Comparison of ENCODE assay signal across 11 cellular contexts in the genomic region with DNA sequence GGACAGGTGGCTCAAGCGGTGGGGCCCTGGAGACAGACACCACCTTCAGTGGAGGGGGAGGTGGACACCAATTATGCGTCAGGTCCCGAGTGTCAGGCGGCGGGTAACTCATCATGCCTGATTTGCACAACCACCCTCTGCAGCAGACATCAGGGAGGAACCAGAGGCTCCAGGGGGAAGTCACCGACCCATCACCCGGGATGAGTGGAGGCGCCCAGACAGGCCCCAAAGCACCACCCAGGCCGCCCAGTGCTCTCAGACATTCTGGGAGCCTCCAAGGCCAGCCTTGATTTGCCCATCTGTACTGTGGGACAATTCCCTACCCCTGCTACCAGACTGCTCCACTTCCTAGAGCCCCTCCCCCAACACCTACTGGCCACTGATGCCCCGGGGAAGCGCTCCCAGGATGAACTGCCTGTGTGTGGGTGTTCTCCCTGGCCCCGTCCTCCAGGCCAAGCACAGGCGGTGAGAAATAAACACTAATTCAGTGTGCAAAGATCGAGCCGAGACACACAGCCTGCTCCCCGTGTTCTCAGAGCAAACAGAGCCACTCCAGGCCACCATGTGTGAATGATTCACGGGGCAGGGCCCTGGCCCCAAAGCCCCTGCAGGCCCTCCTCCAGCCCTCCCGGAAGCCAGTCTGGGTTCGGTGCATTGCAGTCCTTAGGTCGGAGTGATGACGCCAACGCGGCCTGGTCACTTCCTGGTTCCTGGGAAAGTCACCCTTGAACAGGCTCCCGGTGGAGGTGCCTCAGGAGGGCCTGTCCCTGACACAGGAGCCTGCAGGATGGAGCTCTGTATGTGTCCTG.
DNase-seq lines count a peak whose midpoint lies in the region; ATAC-seq, FAIRE-seq and TF ChIP-seq lines count a peak whose summit lies in the region.
"Had no signal": no experiment of that assay in that cellular context is flagged by ENCODE, and none has a peak within 500 bp of the region (broad histone marks: within the 10 kb centered on the region; RNA-seq: fewer than 3 reads in every experiment).

No MANE protein-coding gene starts in this region.

- H3K4me1 Mint-ChIP-seq in endodermal cell = peaks cover 16% of the 10 kb centered on the region

- peak in 1 of 2 experiments; percentile 76; a peak in 2 of 4 replicates for TF ChIP-seq EP300 in HepG2 (IDR thresholded peaks at IDR 0.05; ENCODE audit: low read depth in 2 of 2, low read length in 2 of 2)
- peak; percentile 51 for TF ChIP-seq EP300 in HepG2 (CRISPR knock-in tag; IDR thresholded peaks at IDR 0.05; ENCODE audit: borderline replicate concordance)
- TF ChIP-seq EP300 in stomach (IDR thresholded peaks at IDR 0.05) = no peak

- POLR2A ChIA-PET in HepG2 (lab: Yijun Ruan, JAX) = interaction anchor here (0.8 to 2.5 kb wide), 9 partner anchors 9 to 108 kb away, joined by 3 to 39 read pairs (median 6); partner anchors contain the start of gene ASXL1
- POLR2A ChIA-PET in HEK293T (lab: Yijun Ruan, JAX) = no interaction called here

- H2AFZ ChIP-seq in HepG2 (ENCODE audit: low read length) = no peak overlapping the region

- TF ChIP-seq POLR2A in HepG2 (IDR thresholded peaks at IDR 0.05; ENCODE audit: insufficient read depth in 1 of 2, low read depth in 2 of 2, low read length in 2 of 2) = peak; percentile 61 to 83
- TF ChIP-seq POLR2A in stomach (IDR thresholded peaks at IDR 0.05) = no peak

- H3K4me3 ChIP-seq in HFF-Myc (replicated peaks; ENCODE audit: low read depth, low read length) (no peak overlapping the region), endodermal cell (ENCODE audit: low read length) (no peak overlapping the region), HepG2 (replicated peaks in 1 of 3; ENCODE audit: insufficient read depth in 1 of 3, low read depth in 2 of 3, low read length in 3 of 3) (peak overlapping the region in 2 of 3 experiments; percentile 3 to 53; a peak in 2 of 6 replicates), stomach (no peak overlapping the region)
- H3K4me3 ChIP-seq: coronary artery had no signal

- 92 to 93% methylated on average over 16 to 24 of the region's 24 CpGs for WGBS in endodermal cell (ENCODE audit: insufficient coverage in 1 of 2, insufficient read length in 1 of 2), 2 experiments
- WGBS in HepG2 (ENCODE audit: low lambda C conversion rate) = 32% methylated on average over 23 of the region's 24 CpGs
- 10 to 51% (median 48%) methylated on average over 12 to 24 of the region's 24 CpGs for WGBS in stomach, 5 donors

- ATAC-seq in HepG2 = peak; percentile 91

- no peaks in the 10 kb centered on the region for H3K27me3 Mint-ChIP-seq in endodermal cell (ENCODE audit: insufficient read depth)

- TF ChIP-seq CTCF in HFF-Myc (IDR thresholded peaks at IDR 0.05; ENCODE audit: low read depth, low read length, missing control alignments) (no peak), endodermal cell (conservative IDR thresholded peaks at IDR 0.05) (no peak), HepG2 (CRISPR knock-in tag; IDR thresholded peaks at IDR 0.05) (peak; percentile 41), stomach (IDR thresholded peaks at IDR 0.05) (no peak)

- intact Hi-C loops in HepG2 (cut with micrococcal nuclease; ENCODE audit: unreplicated experiment) (loop anchor here (2.0 kb wide), 1 partner anchor 188 kb away; no protein-coding TSS in a partner anchor), stomach (cut with DNase I; ENCODE audit: low total_unique reads) (no loop called here)

- H3K27me3 ChIP-seq in endodermal cell (ENCODE audit: control insufficient read depth, insufficient read depth, low read length, poor library complexity, severe bottlenecking) = no peaks in the 10 kb centered on the region
- no peaks in the 10 kb centered on the region for H3K27me3 ChIP-seq in HepG2 (ENCODE audit: control insufficient read depth in 1 of 2, insufficient read depth in 2 of 2, low read length in 2 of 2)
- H3K27me3 ChIP-seq in stomach = no peaks in the 10 kb centered on the region

- H4K20me1 ChIP-seq in HepG2 (ENCODE audit: insufficient read depth, low read length) = peaks cover 7% of the 10 kb centered on the region; the same call in 1 of the 2 replicates

- no peaks in the 10 kb centered on the region for H3K4me1 ChIP-seq in endodermal cell (ENCODE audit: control insufficient read depth, insufficient read depth, low read length)
- H3K4me1 ChIP-seq in HepG2 (ENCODE audit: insufficient read depth, low read length) = peaks cover 59% of the 10 kb centered on the region
- peaks cover 64 to 86% (median 73%) of the 10 kb centered on the region in 4 donors for H3K4me1 ChIP-seq in stomach

- H3K27ac ChIP-seq in endodermal cell (ENCODE audit: low read depth, low read length) = peak overlapping the region; percentile 32
- H3K27ac ChIP-seq in HepG2 (ENCODE audit: extremely low read length, insufficient read depth, low read length) = peak overlapping the region; percentile 80
- H3K27ac ChIP-seq in stomach = peak overlapping the region; percentile 84 to 93 (median 89)

- DNase-seq in HFF-Myc (ENCODE audit: extremely low read depth, low read depth) (peak; percentile 63), endodermal cell (no peak), HepG2 (ENCODE audit: low spot score) (peak; percentile 98), stomach (peak; percentile 90), HEK293T (ENCODE audit: extremely low spot score) (no peak), G401 (ENCODE audit: low spot score) (no peak), retina (no peak), NCI-H226 (no peak)
- DNase-seq: NCI-H1105; stimulated activated CD4-positive, alpha-beta T cell treated with anti-CD3 and anti-CD28 coated beads, Interleukin-2, amount 100 ng/mL, for 48 hours had no signal

- TF ChIP-seq RAD21 in HepG2 (CRISPR knock-in tag; IDR thresholded peaks at IDR 0.05) = peak; percentile 53

- no peak overlapping the region for H3K4me3 Mint-ChIP-seq in endodermal cell

- FAIRE-seq in HepG2 (lab: Jason Lieb, UNC) = peak; percentile 97

- in situ Hi-C loops in HepG2 (cut with HindIII; ENCODE audit: extremely low pct_ligation_motif_present, low pct_unique_long_range_greater_than_20kb) = no loop called here
- in situ Hi-C loops in G401 (cut with HindIII; ENCODE audit: low sequenced_read_pairs) = no loop called here

- H3K4me2 ChIP-seq in HepG2 (ENCODE audit: low read depth, low read length) = peak overlapping the region; percentile 73

- H3K9me3 ChIP-seq in endodermal cell (ENCODE audit: control insufficient read depth, low read length) (no peaks in the 10 kb centered on the region), HepG2 (ENCODE audit: low read length) (no peaks in the 10 kb centered on the region), stomach (no peaks in the 10 kb centered on the region)

- no peak overlapping the region for H3K9ac ChIP-seq in endodermal cell (ENCODE audit: extremely low read depth, low read length, poor library complexity, severe bottlenecking)
- H3K9ac ChIP-seq in HepG2 (ENCODE audit: insufficient read depth, low read depth, low read length) = peak overlapping the region; percentile 65

- peaks cover 56% of the 10 kb centered on the region for H3K79me2 ChIP-seq in HepG2 (ENCODE audit: insufficient read depth, low read length)

- CTCF ChIA-PET in HepG2 (lab: Yijun Ruan, JAX; ENCODE audit: low intra/inter-chr PET ratio, low total read pairs) (no interaction called here), HEK293T (lab: Yijun Ruan, JAX) (interaction anchor here (0.6 kb wide), 1 partner anchor 210 kb away, joined by 3 read pairs; no protein-coding TSS in a partner anchor)

- H3K27ac Mint-ChIP-seq in endodermal cell = peak overlapping the region; percentile 33

- H3K36me3 Mint-ChIP-seq in endodermal cell (ENCODE audit: low read depth) = peaks cover 23% of the 10 kb centered on the region

- H3K36me3 ChIP-seq in endodermal cell (ENCODE audit: control insufficient read depth, insufficient read depth, low read length) (peaks cover 27% of the 10 kb centered on the region), HepG2 (replicated peaks in 1 of 2; ENCODE audit: control insufficient read depth in 1 of 2, insufficient read depth in 2 of 2, low read length in 2 of 2) (peaks cover 21 to 32% of the 10 kb centered on the region in 2 experiments; a peak in 4 of 5 replicates), stomach (peaks cover 0 to 11% (median 2%) of the 10 kb centered on the region in 4 donors)

- H3K9me3 Mint-ChIP-seq in endodermal cell = no peaks in the 10 kb centered on the region

- TSS peak; percentile 35 for BruUV-seq in HepG2 (replicated peaks; lab: Mats Ljungman, UMichigan)

TF ChIP-seq in HepG2, 621 proteins besides CTCF, POLR2A, EP300 and RAD21 (continues in another document):
- TF ChIP-seq NR3C1 (CRISPR knock-in tag; IDR thresholded peaks at IDR 0.05) = no peak

TF ChIP-seq in HEK293T, 16 proteins besides CTCF, POLR2A, EP300 and RAD21:
- TF ChIP-seq ELF4 (IDR thresholded peaks at IDR 0.05) = no peak
- no peak for TF ChIP-seq ZNF384 (IDR thresholded peaks at IDR 0.05)
- no peak for TF ChIP-seq FOXM1 (IDR thresholded peaks at IDR 0.05; ENCODE audit: borderline replicate concordance)
- no peak for TF ChIP-seq NFRKB (IDR thresholded peaks at IDR 0.05)
- TF ChIP-seq FOXK2 (IDR thresholded peaks at IDR 0.05) = no peak

Comparison
In these comparisons a context has a peak if more than half of its experiments do, and no peak if none do; other contexts are left out.
1. DNase-seq: peak in HFF-Myc (single experiment), HepG2 (single experiment) and stomach (single experiment); none in endodermal cell (single experiment), HEK293T (single experiment), G401 (single experiment), retina (single experiment) and NCI-H226 (single experiment).
2. H3K4me3 ChIP-seq: peak in HepG2 (2 of 3); none in HFF-Myc (single experiment), endodermal cell (single experiment) and stomach (0 of 4).
3. H3K27ac ChIP-seq: peak in every context shown above with its lines; median percentile 89 in stomach; 80 in HepG2; 32 in endodermal cell.
4. POLR2A ChIP-seq: peak in HepG2 (2 of 2); none in stomach (0 of 4).